In the genomic region with DNA sequence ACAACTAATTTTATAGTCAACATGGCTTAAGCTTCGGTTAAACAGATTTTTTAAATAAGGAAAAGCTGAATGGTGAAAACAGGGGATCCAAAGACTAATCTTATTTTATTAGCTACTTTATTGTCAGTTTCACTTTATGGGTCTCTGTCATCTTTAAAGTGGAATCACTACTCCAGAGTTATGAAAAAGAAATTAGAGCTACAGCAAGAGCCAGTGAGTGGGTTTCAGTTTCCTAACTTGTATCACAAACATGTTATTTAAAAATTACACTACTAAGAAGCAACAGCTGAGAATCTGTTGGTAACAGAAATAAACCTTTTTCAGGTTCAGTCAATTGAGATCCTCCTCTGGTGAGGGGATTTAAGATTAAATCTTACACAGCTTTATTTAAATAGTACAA, we compare ENCODE assay signal across 7 cellular contexts. TPM values are rescaled to one million over a fixed set of nuclear protein-coding genes. Genes with fewer than 3 reads are reported as not detected.
A peak's percentile ranks its signal among the peaks of the same experiment; 100 is the strongest.
DNase-seq lines count a peak whose midpoint lies in the region; ATAC-seq lines count a peak whose summit lies in the region.

No MANE protein-coding gene starts in this region.

- peak overlapping the region; percentile 39 to 80 for H3K27ac Mint-ChIP-seq in natural killer cell treated with Interleukin-12 subunit alpha and Interleukin-12 subunit beta and Interleukin-15 and Interleukin-18, amount 100 ng/mL, for 72 hours

- H3K36me3 Mint-ChIP-seq in natural killer cell treated with Interleukin-12 subunit alpha and Interleukin-12 subunit beta and Interleukin-15 and Interleukin-18, amount 100 ng/mL, for 72 hours = peaks cover 23% of the 10 kb centered on the region

- peaks cover 19 to 22% of the 10 kb centered on the region in 2 donors for H3K4me1 Mint-ChIP-seq in natural killer cell treated with Interleukin-12 subunit alpha and Interleukin-12 subunit beta and Interleukin-15 and Interleukin-18, amount 100 ng/mL, for 72 hours (ENCODE audit: low read depth in 2 of 2)

- no peak for DNase-seq in natural killer cell treated with Interleukin-12 subunit alpha and Interleukin-12 subunit beta and Interleukin-15 and Interleukin-18, amount 100 ng/mL, for 72 hours (ENCODE audit: low spot score)
- DNase-seq in Right ventricle myocardium inferior (ENCODE audit: missing footprints) (no peak), KBM-7 (no peak), kidney tubule cell (ENCODE audit: low spot score) (no peak)

- no peaks in the 10 kb centered on the region for H3K27me3 Mint-ChIP-seq in natural killer cell treated with Interleukin-12 subunit alpha and Interleukin-12 subunit beta and Interleukin-15 and Interleukin-18, amount 100 ng/mL, for 72 hours

- ATAC-seq in GM18907 (IDR thresholded peaks at IDR 0.05; ENCODE audit: unreplicated experiment) (peak; percentile 63), GM21786 (IDR thresholded peaks at IDR 0.05; ENCODE audit: unreplicated experiment) (peak; percentile 93), HG03571 (IDR thresholded peaks at IDR 0.05; ENCODE audit: unreplicated experiment) (peak; percentile 82), Right ventricle myocardium inferior (no peak)
- ATAC-seq in natural killer cell treated with Interleukin-12 subunit alpha and Interleukin-12 subunit beta and Interleukin-15 and Interleukin-18, amount 100 ng/mL, for 72 hours = no peak

- peak overlapping the region; percentile 42 for H3K4me3 Mint-ChIP-seq in natural killer cell treated with Interleukin-12 subunit alpha and Interleukin-12 subunit beta and Interleukin-15 and Interleukin-18, amount 100 ng/mL, for 72 hours

- no peaks in the 10 kb centered on the region for H3K9me3 Mint-ChIP-seq in natural killer cell treated with Interleukin-12 subunit alpha and Interleukin-12 subunit beta and Interleukin-15 and Interleukin-18, amount 100 ng/mL, for 72 hours

- intact Hi-C loops in Right ventricle myocardium inferior (cut with DNase I) = no loop called here

- in situ Hi-C loops in KBM-7 (cut with MboI; ENCODE audit: low pct_unique_long_range_greater_than_20kb, low sequenced_read_pairs) = no loop called here

RNA-seq across cellular contexts. Expression of a gene that starts 10.0 kb away (rescaled TPM):
- total RNA-seq in natural killer cell treated with Interleukin-12 subunit alpha and Interleukin-12 subunit beta and Interleukin-15 and Interleukin-18, amount 100 ng/mL, for 72 hours = 10 to 100 TPM; 53.2 to 77.6 TPM
- 46.8 TPM for total RNA-seq in Right ventricle myocardium inferior

RNA-seq across cellular contexts. Expression of a gene that starts 50.7 kb away (rescaled TPM):
- 10 to 100 TPM; 12.4 to 26.3 TPM for total RNA-seq in natural killer cell treated with Interleukin-12 subunit alpha and Interleukin-12 subunit beta and Interleukin-15 and Interleukin-18, amount 100 ng/mL, for 72 hours
- 17.2 TPM for total RNA-seq in Right ventricle myocardium inferior

Comparison
In these comparisons a context has a peak if more than half of its experiments do, and no peak if none do; other contexts are left out.
1. ATAC-seq: peak in GM18907 (single experiment), GM21786 (single experiment) and HG03571 (single experiment); none in natural killer cell treated with Interleukin-12 subunit alpha and Interleukin-12 subunit beta and Interleukin-15 and Interleukin-18, amount 100 ng/mL, for 72 hours (0 of 2) and Right ventricle myocardium inferior (single experiment).